ENCODE assay signal across 23 cellular contexts in genomic region chr1:173270243-173270642, GRCh38.
"Had no signal": no experiment of that assay in that cellular context is flagged by ENCODE, and none has a peak within 500 bp of the region (broad histone marks: within the 10 kb centered on the region; RNA-seq: fewer than 3 reads in every experiment).

No MANE protein-coding gene starts in this region.

- H3K4me3 ChIP-seq: ascending aorta, colonic mucosa, dorsolateral prefrontal cortex, esophagus squamous epithelium, gastrocnemius medialis, mucosa of descending colon, right lobe of liver, thoracic aorta, upper lobe of left lung had no signal

- H3K27ac ChIP-seq: ascending aorta, colonic mucosa, dorsolateral prefrontal cortex, esophagus squamous epithelium, gastrocnemius medialis, right lobe of liver, thoracic aorta, upper lobe of left lung had no signal

- H3K4me1 ChIP-seq: ascending aorta, colonic mucosa, esophagus squamous epithelium, gastrocnemius medialis, right lobe of liver, upper lobe of left lung had no signal

- H3K27ac Mint-ChIP-seq: activated naive CD4-positive, alpha-beta T cell treated with anti-CD3 and anti-CD28 coated beads, Interleukin-2, amount 50 U/mL, for 72 hours; effector memory CD8-positive, alpha-beta T cell; memory B cell had no signal

- DNase-seq: activated CD4-positive, alpha-beta T cell treated with anti-CD3 and anti-CD28 coated beads for 1 hour; activated T-cell treated with anti-CD3 and anti-CD28 coated beads, Interleukin-2, amount 50 U/mL, for 1 hour; colonic mucosa; dorsolateral prefrontal cortex; effector memory CD8-positive, alpha-beta T cell; esophagus squamous epithelium; gastrocnemius medialis; head of caudate nucleus; hypothalamus; mucosa of descending colon; naive B cell; nucleus accumbens; posterior cingulate gyrus; right lobe of liver; small intestine; stimulated activated CD4-positive, alpha-beta T cell treated with anti-CD3 and anti-CD28 coated beads, Interleukin-2, amount 100 ng/mL, for 48 hours; stimulated activated naive CD4-positive, alpha-beta T cell treated with Interleukin-2 at 50 U/mL for 16 hours; T-helper 9 cell; upper lobe of left lung had no signal

- H3K36me3 ChIP-seq: ascending aorta, colonic mucosa, esophagus squamous epithelium, gastrocnemius medialis, right lobe of liver, thoracic aorta, upper lobe of left lung had no signal

- H3K27me3 ChIP-seq: ascending aorta, colonic mucosa, dorsolateral prefrontal cortex, esophagus squamous epithelium, gastrocnemius medialis, right lobe of liver, upper lobe of left lung had no signal

- H3K27me3 Mint-ChIP-seq: effector memory CD8-positive, alpha-beta T cell; memory B cell; naive B cell had no signal

- H3K36me3 Mint-ChIP-seq: activated naive CD4-positive, alpha-beta T cell treated with anti-CD3 and anti-CD28 coated beads, Interleukin-2, amount 50 U/mL, for 72 hours; naive B cell had no signal

- H3K4me3 Mint-ChIP-seq: effector memory CD8-positive, alpha-beta T cell; memory B cell; naive B cell had no signal

- H3K9me3 ChIP-seq: ascending aorta, colonic mucosa, esophagus squamous epithelium, gastrocnemius medialis, mucosa of descending colon, right lobe of liver, thoracic aorta, upper lobe of left lung had no signal

- ATAC-seq: activated naive CD4-positive, alpha-beta T cell treated with anti-CD3 and anti-CD28 coated beads, Interleukin-2, amount 50 U/mL, for 72 hours; effector memory CD8-positive, alpha-beta T cell; gastrocnemius medialis; mucosa of descending colon; right lobe of liver had no signal

- H3K9me3 Mint-ChIP-seq: activated naive CD4-positive, alpha-beta T cell treated with anti-CD3 and anti-CD28 coated beads, Interleukin-2, amount 50 U/mL, for 72 hours; effector memory CD8-positive, alpha-beta T cell; naive B cell had no signal
